16 cellular contexts compared by ENCODE assay signal in genomic region chr17:54736573-54736972, GRCh38.
"Had no signal": no experiment of that assay in that cellular context is flagged by ENCODE, and none has a peak within 500 bp of the region (broad histone marks: within the 10 kb centered on the region; RNA-seq: fewer than 3 reads in every experiment).

No MANE protein-coding gene starts in this region.

- H3K4me2 ChIP-seq: neural progenitor cell had no signal

- H3K27me3 Mint-ChIP-seq: activated naive CD8-positive, alpha-beta T cell treated with anti-CD3 and anti-CD28 coated beads, Interleukin-2, amount 10 ng/mL, durations not matched to agents 7 days and 5 days; effector memory CD8-positive, alpha-beta T cell; naive thymus-derived CD4-positive, alpha-beta T cell; progenitor cell of endocrine pancreas had no signal

- ATAC-seq: body of pancreas; effector memory CD8-positive, alpha-beta T cell; naive thymus-derived CD4-positive, alpha-beta T cell; stimulated activated naive CD8-positive, alpha-beta T cell treated with anti-CD3 and anti-CD28 coated beads, Interleukin-15, amount 100 ng/mL, for 72 hours had no signal

- H3K9me3 ChIP-seq: body of pancreas, transverse colon had no signal

- DNase-seq: activated CD4-positive, alpha-beta T cell treated with anti-CD3 and anti-CD28 coated beads, Interleukin-2, amount 50 U/mL, for 48 hours; activated naive CD4-positive, alpha-beta T cell; activated naive CD8-positive, alpha-beta T cell treated with anti-CD3 and anti-CD28 coated beads, Interleukin-2, amount 10 ng/mL, durations not matched to agents 7 days and 5 days; amygdala; body of pancreas; effector memory CD8-positive, alpha-beta T cell; esophagus squamous epithelium; mesendoderm; naive thymus-derived CD4-positive, alpha-beta T cell; stimulated activated CD4-positive, alpha-beta T cell treated with anti-CD3 and anti-CD28 coated beads, Interleukin-2, amount 100 ng/mL, for 24 hours; stimulated activated naive CD8-positive, alpha-beta T cell treated with anti-CD3 and anti-CD28 coated beads, Interleukin-15, amount 100 ng/mL, for 72 hours; transverse colon had no signal

- H3K4me1 Mint-ChIP-seq: naive thymus-derived CD4-positive, alpha-beta T cell; neural progenitor cell; stimulated activated naive CD8-positive, alpha-beta T cell treated with anti-CD3 and anti-CD28 coated beads, Interleukin-15, amount 100 ng/mL, for 72 hours had no signal

- H2AFZ ChIP-seq: neural progenitor cell had no signal

- H3K4me3 ChIP-seq: body of pancreas, esophagus squamous epithelium, neural progenitor cell, suprapubic skin, transverse colon, vagina had no signal

- H3K36me3 Mint-ChIP-seq: activated naive CD8-positive, alpha-beta T cell treated with anti-CD3 and anti-CD28 coated beads, Interleukin-2, amount 10 ng/mL, durations not matched to agents 7 days and 5 days; naive thymus-derived CD4-positive, alpha-beta T cell; neural progenitor cell had no signal

- H3K36me3 ChIP-seq: esophagus squamous epithelium, neural progenitor cell, suprapubic skin, transverse colon, vagina had no signal

- H3K27ac ChIP-seq: body of pancreas, esophagus squamous epithelium, neural progenitor cell, suprapubic skin, transverse colon, vagina had no signal

- H3K27me3 ChIP-seq: body of pancreas, esophagus squamous epithelium, neural progenitor cell, suprapubic skin, transverse colon, vagina had no signal

- H3K4me1 ChIP-seq: body of pancreas, esophagus squamous epithelium, neural progenitor cell, suprapubic skin, transverse colon, vagina had no signal

- H3K4me3 Mint-ChIP-seq: activated naive CD8-positive, alpha-beta T cell treated with anti-CD3 and anti-CD28 coated beads, Interleukin-2, amount 10 ng/mL, durations not matched to agents 7 days and 5 days; effector memory CD8-positive, alpha-beta T cell; neural progenitor cell; stimulated activated naive CD8-positive, alpha-beta T cell treated with anti-CD3 and anti-CD28 coated beads, Interleukin-15, amount 100 ng/mL, for 72 hours had no signal

- H3K27ac Mint-ChIP-seq: activated naive CD8-positive, alpha-beta T cell treated with anti-CD3 and anti-CD28 coated beads, Interleukin-2, amount 10 ng/mL, durations not matched to agents 7 days and 5 days; effector memory CD8-positive, alpha-beta T cell; naive thymus-derived CD4-positive, alpha-beta T cell; neural progenitor cell; progenitor cell of endocrine pancreas; stimulated activated naive CD8-positive, alpha-beta T cell treated with anti-CD3 and anti-CD28 coated beads, Interleukin-15, amount 100 ng/mL, for 72 hours had no signal

- H3K9ac ChIP-seq: neural progenitor cell had no signal
